8 cellular contexts compared by ENCODE assay signal in the genomic region with DNA sequence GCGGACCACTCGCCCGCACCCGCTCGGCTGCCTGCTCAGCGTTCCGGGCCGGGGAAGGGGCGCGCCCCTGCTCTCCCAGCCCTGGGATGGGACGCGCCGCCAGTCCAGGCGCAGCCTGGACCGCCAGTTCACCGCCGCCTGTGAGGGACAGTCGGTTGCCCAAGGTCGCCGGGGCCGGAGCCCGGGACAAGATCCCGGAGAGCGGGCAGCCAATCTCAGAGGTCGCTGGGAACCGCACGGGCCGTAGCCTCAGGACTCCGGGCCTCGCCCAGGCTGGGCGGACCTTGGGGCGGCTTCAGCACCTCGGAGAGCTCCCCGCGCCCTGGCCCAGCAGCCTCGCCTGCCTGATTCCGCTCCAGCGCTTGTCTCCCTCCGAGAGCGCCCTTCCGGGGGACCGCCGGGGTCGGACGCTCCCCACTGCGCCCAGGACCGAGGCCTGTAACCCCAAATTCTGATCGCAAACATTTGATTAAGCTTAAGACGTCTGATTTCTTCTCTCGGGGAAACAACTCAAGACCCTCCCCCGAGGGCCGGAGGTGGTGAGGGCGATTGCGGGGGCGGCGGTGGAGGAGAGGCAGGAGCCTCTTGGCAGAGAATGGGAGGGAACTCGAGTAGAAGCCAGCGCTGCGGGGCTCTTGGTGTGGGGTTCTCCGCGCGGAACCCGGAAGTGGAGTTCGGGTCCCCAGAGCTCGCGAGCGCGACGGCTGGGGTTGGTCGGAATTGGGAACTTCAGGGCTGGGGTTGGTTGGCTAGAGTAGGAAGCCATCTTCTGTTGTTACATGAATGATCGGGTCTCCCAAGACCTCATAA. TPM values are rescaled to one million over a fixed set of nuclear protein-coding genes. Genes with fewer than 3 reads are reported as not detected.
A peak's percentile ranks its signal among the peaks of the same experiment; 100 is the strongest.
DNase-seq lines count a peak whose midpoint lies in the region; ATAC-seq, FAIRE-seq and TF ChIP-seq lines count a peak whose summit lies in the region.

No MANE protein-coding gene starts in this region.

- TF ChIP-seq CTCF in NB4 (IDR thresholded peaks at IDR 0.05; ENCODE audit: low read depth, low read length), result no peak
- no peak for TF ChIP-seq CTCF in right lobe of liver (IDR thresholded peaks at IDR 0.05)

- H3K36me3 ChIP-seq in right lobe of liver, result peaks cover 0 to 5% (median 2%) of the 10 kb centered on the region in 4 donors

- no peaks in the 10 kb centered on the region for H3K9me3 ChIP-seq in right lobe of liver

- H3K27ac ChIP-seq in right lobe of liver, result no peak overlapping the region

- ATAC-seq in right lobe of liver, result peak; percentile 94 to 96 (median 95)

- H3K27me3 ChIP-seq in right lobe of liver, result peaks cover 7 to 15% of the 10 kb centered on the region in 2 donors

- no peak for FAIRE-seq in H54 (lab: Jason Lieb, UNC)

- WGBS in right lobe of liver (ENCODE audit: insufficient coverage, low coverage, low lambda C conversion rate, missing lambda C conversion rate), result 13% methylated on average over 25 of the region's 71 CpGs

- peaks cover 0 to 35% (median 3%) of the 10 kb centered on the region in 4 donors for H3K4me1 ChIP-seq in right lobe of liver

- DNase-seq in DMS79 treated with DMSO at 0.1 percent for 48 hours (lab: John Stamatoyannopoulos, UW) (peak; percentile 84), H54 (ENCODE audit: insufficient read length, low spot score) (peak; percentile 99), NB4 (ENCODE audit: low read depth) (peak; percentile 89), dermis microvascular lymphatic vessel endothelial cell (ENCODE audit: low read depth in 2 of 2) (peak; percentile 35 to 83), right lobe of liver (peak; percentile 89 to 94 (median 94)), NCI-H146 treated with DMSO at 0.1 percent for 48 hours (lab: John Stamatoyannopoulos, UW; ENCODE audit: unreplicated experiment) (no peak)
- DNase-seq in activated CD4-positive, alpha-beta T cell treated with anti-CD3 and anti-CD28 coated beads, Interleukin-2, amount 50 U/mL, for 1 hour, result peak; percentile 74
- DNase-seq in stimulated activated CD4-positive, alpha-beta T cell treated with anti-CD3 and anti-CD28 coated beads, Interleukin-2, amount 100 ng/mL, for 48 hours, result peak; percentile 73 to 81

- peak overlapping the region; percentile 50 for H3K4me3 ChIP-seq in NB4 (ENCODE audit: low read depth, low read length)
- H3K4me3 ChIP-seq in right lobe of liver, result peak overlapping the region; percentile 9 to 40 (median 16)

- no peak for TF ChIP-seq POLR2A in H54 (IDR thresholded peaks at IDR 0.05; ENCODE audit: low read depth, low read length)
- no peak for TF ChIP-seq POLR2A in NB4 (IDR thresholded peaks at IDR 0.05; ENCODE audit: extremely low read depth, insufficient read length)
- no peak for TF ChIP-seq POLR2A in right lobe of liver (IDR thresholded peaks at IDR 0.05)

- intact Hi-C loops in right lobe of liver (cut with DNase I), result no loop called here

RNA-seq across cellular contexts. Expression of gene CHRM4, which starts 1.1 kb away (rescaled TPM):
- total RNA-seq in dermis microvascular lymphatic vessel endothelial cell, result under 0.01 and 0.25 TPM in 2 replicates
- total RNA-seq in right lobe of liver, result not detected

RNA-seq across cellular contexts. Expression of gene MDK, which starts 11.2 kb away (rescaled TPM):
- total RNA-seq in dermis microvascular lymphatic vessel endothelial cell, result 34.8 and 58.0 TPM in 2 replicates
- total RNA-seq in right lobe of liver, result 1 to 10 TPM in 5 of 6 experiments, under 1 TPM in 1; 0.35 to 6.4 (median 4.2) TPM

RNA-seq across cellular contexts. Expression of gene DGKZ, which starts 45.4 kb away (rescaled TPM):
- total RNA-seq in dermis microvascular lymphatic vessel endothelial cell (51.6 and 61.3 TPM in 2 replicates), right lobe of liver (10 to 100 TPM; 10.7 to 57.9 (median 16.0) TPM)
